Comparison of ENCODE assay signal across 8 cellular contexts in the genomic region with DNA sequence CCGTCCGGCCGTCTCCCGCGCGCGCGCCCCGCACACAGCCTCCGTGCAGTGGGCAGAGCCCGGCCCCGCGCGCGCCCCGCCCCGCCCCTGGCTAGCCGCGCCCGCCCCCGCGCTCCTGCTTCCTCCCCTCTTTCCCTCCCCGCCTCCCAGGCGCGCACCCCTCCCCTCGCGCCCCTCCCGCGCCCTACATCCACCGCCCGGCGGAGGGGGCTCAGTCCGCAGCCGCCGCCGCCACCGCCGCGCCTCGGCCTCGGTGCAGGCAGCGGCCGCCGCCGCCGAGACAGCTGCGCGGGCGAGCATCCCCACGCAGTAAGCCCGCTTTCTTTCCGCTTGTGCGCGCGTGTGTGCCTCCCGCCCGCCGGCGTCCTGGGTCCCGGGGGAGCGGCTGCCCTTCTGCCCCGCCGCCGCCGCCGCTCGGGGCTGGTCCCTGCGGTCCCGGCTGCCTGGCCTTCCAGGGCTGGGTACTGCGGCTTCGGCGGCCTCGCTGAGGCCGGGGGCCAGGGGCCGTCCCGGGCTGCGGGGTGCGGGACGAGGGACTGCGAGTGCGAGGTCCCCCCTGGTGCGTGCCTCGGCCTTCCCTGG. TPM values are rescaled to one million over a fixed set of nuclear protein-coding genes. Genes with fewer than 3 reads are reported as not detected.
DNase-seq lines count a peak whose midpoint lies in the region; TF ChIP-seq lines count a peak whose summit lies in the region.

Gene FHL1 (plus strand): TSS at position 214 of the 582 bp plus-strand sequence.

- no peaks in the 10 kb centered on the region for H3K4me1 ChIP-seq in Peyer's patch

- no peaks in the 10 kb centered on the region for H3K9me3 ChIP-seq in Peyer's patch

- peak within 1 kb of the TSS; percentile 49 to 69 (median 60) for H3K4me3 ChIP-seq in Peyer's patch

- no peak for TF ChIP-seq POLR2A in Peyer's patch (IDR thresholded peaks at IDR 0.05)

- peak within 1 kb of the TSS; percentile 67 to 92 (median 78) for H3K27ac ChIP-seq in Peyer's patch

- H3K36me3 ChIP-seq in Peyer's patch, result no peaks in the 10 kb centered on the region

- no peaks in the 10 kb centered on the region for H3K27me3 ChIP-seq in Peyer's patch

- DNase-seq in NCI-H524 (lab: John Stamatoyannopoulos, UW) (peak; percentile 37 to 68), NCI-H524 treated with DMSO at 0.1 percent for 48 hours (lab: John Stamatoyannopoulos, UW) (no peak), Peyer's patch (peak; percentile 36 to 79 (median 58)), glomerular visceral epithelial cell (ENCODE audit: extremely low spot score) (peak; percentile 49), occipital lobe (lab: John Stamatoyannopoulos, UW) (peak; percentile 43), ureter (ENCODE audit: low spot score) (peak; percentile 66), NCI-H2196 (lab: John Stamatoyannopoulos, UW; ENCODE audit: unreplicated experiment) (no peak)
- DNase-seq in activated naive CD4-positive, alpha-beta T cell treated with anti-CD3 and anti-CD28 coated beads, Interleukin-2, amount 50 U/mL, for 16 hours, result peak; percentile 59

- TF ChIP-seq CTCF in Peyer's patch (IDR thresholded peaks at IDR 0.05), result no peak

RNA-seq across cellular contexts. Expression of gene FHL1, which starts in this region (rescaled TPM):
- total RNA-seq in Peyer's patch (100 to 1,000 TPM in 2 of 4 donors, 10 to 100 TPM in 2; 33.8 to 302 (median 120) TPM), occipital lobe (90.0 TPM), ureter (248 TPM)

Comparison
In these comparisons a context has a peak if more than half of its experiments do, and no peak if none do; other contexts are left out.
1. DNase-seq: peak in NCI-H524 (2 of 2), Peyer's patch (3 of 3), activated naive CD4-positive, alpha-beta T cell treated with anti-CD3 and anti-CD28 coated beads, Interleukin-2, amount 50 U/mL, for 16 hours (single experiment), glomerular visceral epithelial cell (single experiment), occipital lobe (single experiment) and ureter (single experiment); none in NCI-H524 treated with DMSO at 0.1 percent for 48 hours (single experiment) and NCI-H2196 (single experiment).